In genomic region chr10:21533577-21534475, GRCh38 we compare ENCODE assay signal across 1 cellular context.
TF ChIP-seq lines count a peak whose summit lies in the region.

Gene MLLT10, plus strand, starts transcription at chr10:21534232. Its CDS starts 413 bp downstream, at chr10:21534645.

TF ChIP-seq in HepG2, 621 proteins besides CTCF, POLR2A, EP300 and RAD21 (continued from another document and continues in another):
- TF ChIP-seq ZNF674 (CRISPR knock-in tag; IDR thresholded peaks at IDR 0.05; ENCODE audit: low read depth) (peak; percentile 82; the same call in 1 of the 2 replicates), ZNF264 (CRISPR knock-in tag; IDR thresholded peaks at IDR 0.05) (peak; percentile 76), CBFB (CRISPR knock-in tag; IDR thresholded peaks at IDR 0.05) (peak; percentile 35), MZF1 (CRISPR knock-in tag; IDR thresholded peaks at IDR 0.05; ENCODE audit: borderline replicate concordance) (no peak), KDM6A (CRISPR knock-in tag; IDR thresholded peaks at IDR 0.05; ENCODE audit: low read depth) (no peak), ZNF704 (CRISPR knock-in tag; IDR thresholded peaks at IDR 0.05; ENCODE audit: borderline replicate concordance) (no peak), MED13 (CRISPR knock-in tag; IDR thresholded peaks at IDR 0.05) (peak; percentile 78), ZNF773 (CRISPR knock-in tag; IDR thresholded peaks at IDR 0.05; ENCODE audit: borderline replicate concordance) (0 out of 2 replicates have a peak, but pooled peaks have one; percentile 39), ZBTB7B (CRISPR knock-in tag; IDR thresholded peaks at IDR 0.05) (peak; percentile 67), ZNF142 (CRISPR knock-in tag; IDR thresholded peaks at IDR 0.05) (peak; percentile 64), ZNF772 (CRISPR knock-in tag; IDR thresholded peaks at IDR 0.05) (peak; percentile 77; the same call in 1 of the 2 replicates), ZNF619 (CRISPR knock-in tag; IDR thresholded peaks at IDR 0.05) (no peak), PHF21A (CRISPR knock-in tag; IDR thresholded peaks at IDR 0.05) (peak; percentile 91), MIER2 (CRISPR knock-in tag; IDR thresholded peaks at IDR 0.05) (peak; percentile 35; the same call in 1 of the 2 replicates), ZNF44 (CRISPR knock-in tag; IDR thresholded peaks at IDR 0.05) (0 out of 2 replicates have a peak, but pooled peaks have one; percentile 36), ZNF20 (CRISPR knock-in tag; IDR thresholded peaks at IDR 0.05) (no peak), MLXIP (CRISPR knock-in tag; IDR thresholded peaks at IDR 0.05; ENCODE audit: borderline replicate concordance) (peak; percentile 70; the same call in 1 of the 2 replicates), JDP2 (CRISPR knock-in tag; IDR thresholded peaks at IDR 0.05; ENCODE audit: borderline replicate concordance) (no peak; the same call in 1 of the 2 replicates), MAF1 (CRISPR knock-in tag; IDR thresholded peaks at IDR 0.05; ENCODE audit: borderline replicate concordance) (0 out of 2 replicates have a peak, but pooled peaks have one; percentile 55), NCOA5 (CRISPR knock-in tag; IDR thresholded peaks at IDR 0.05) (no peak), RXRA (CRISPR knock-in tag; IDR thresholded peaks at IDR 0.05) (peak; percentile 88), SMAD1 (CRISPR knock-in tag; IDR thresholded peaks at IDR 0.05; ENCODE audit: borderline replicate concordance, low read depth) (no peak), HNRNPK (IDR thresholded peaks at IDR 0.05; ENCODE audit: low read depth, low read length, poor library complexity, severe bottlenecking) (peak; percentile 34), PAWR (CRISPR knock-in tag; IDR thresholded peaks at IDR 0.05; ENCODE audit: borderline replicate concordance) (no peak), ATF3 (CRISPR knock-in tag; IDR thresholded peaks at IDR 0.05) (no peak), ZFP82 (CRISPR knock-in tag; IDR thresholded peaks at IDR 0.05; ENCODE audit: borderline replicate concordance) (no peak; the same call in 1 of the 2 replicates), ZNF562 (CRISPR knock-in tag; IDR thresholded peaks at IDR 0.05; ENCODE audit: borderline replicate concordance) (no peak), DNMT1 (CRISPR knock-in tag; IDR thresholded peaks at IDR 0.05) (no peak; the same call in 1 of the 2 replicates), NFKBIZ (CRISPR knock-in tag; IDR thresholded peaks at IDR 0.05) (peak; percentile 72), JUND (CRISPR knock-in tag; IDR thresholded peaks at IDR 0.05) (no peak), EED (CRISPR knock-in tag; IDR thresholded peaks at IDR 0.05) (0 out of 2 replicates have a peak, but pooled peaks have one; percentile 73), ZNF326 (CRISPR knock-in tag; IDR thresholded peaks at IDR 0.05; ENCODE audit: borderline replicate concordance) (no peak), ERF (CRISPR knock-in tag; IDR thresholded peaks at IDR 0.05) (peak; percentile 67; the same call in 1 of the 2 replicates), KLF6 (CRISPR knock-in tag; IDR thresholded peaks at IDR 0.05) (peak; percentile 78; the same call in 1 of the 2 replicates), KLF13 (CRISPR knock-in tag; IDR thresholded peaks at IDR 0.05) (no peak), RORA (CRISPR knock-in tag; IDR thresholded peaks at IDR 0.05) (no peak), ZNF777 (CRISPR knock-in tag; IDR thresholded peaks at IDR 0.05) (peak; percentile 66), ASH2L (IDR thresholded peaks at IDR 0.05; ENCODE audit: insufficient read length, low read depth, low read length) (peak; percentile 97), ARHGAP35 (CRISPR knock-in tag; IDR thresholded peaks at IDR 0.05; ENCODE audit: borderline replicate concordance) (peak; percentile 73; the same call in 1 of the 2 replicates), ZNF124 (CRISPR knock-in tag; IDR thresholded peaks at IDR 0.05) (no peak; the same call in 1 of the 2 replicates), TARDBP (CRISPR knock-in tag; IDR thresholded peaks at IDR 0.05) (peak; percentile 76; the same call in 1 of the 2 replicates), JUN (CRISPR knock-in tag; IDR thresholded peaks at IDR 0.05) (no peak; the same call in 1 of the 2 replicates), SALL2 (CRISPR knock-in tag; IDR thresholded peaks at IDR 0.05) (peak; percentile 96), ZNF841 (CRISPR knock-in tag; IDR thresholded peaks at IDR 0.05; ENCODE audit: borderline replicate concordance) (no peak), ZNF607 (CRISPR knock-in tag; IDR thresholded peaks at IDR 0.05; ENCODE audit: borderline replicate concordance) (no peak; the same call in 1 of the 2 replicates), ZNF34 (CRISPR knock-in tag; IDR thresholded peaks at IDR 0.05; ENCODE audit: borderline replicate concordance) (peak; percentile 72; the same call in 1 of the 2 replicates)
- TF ChIP-seq, protein P1, sequence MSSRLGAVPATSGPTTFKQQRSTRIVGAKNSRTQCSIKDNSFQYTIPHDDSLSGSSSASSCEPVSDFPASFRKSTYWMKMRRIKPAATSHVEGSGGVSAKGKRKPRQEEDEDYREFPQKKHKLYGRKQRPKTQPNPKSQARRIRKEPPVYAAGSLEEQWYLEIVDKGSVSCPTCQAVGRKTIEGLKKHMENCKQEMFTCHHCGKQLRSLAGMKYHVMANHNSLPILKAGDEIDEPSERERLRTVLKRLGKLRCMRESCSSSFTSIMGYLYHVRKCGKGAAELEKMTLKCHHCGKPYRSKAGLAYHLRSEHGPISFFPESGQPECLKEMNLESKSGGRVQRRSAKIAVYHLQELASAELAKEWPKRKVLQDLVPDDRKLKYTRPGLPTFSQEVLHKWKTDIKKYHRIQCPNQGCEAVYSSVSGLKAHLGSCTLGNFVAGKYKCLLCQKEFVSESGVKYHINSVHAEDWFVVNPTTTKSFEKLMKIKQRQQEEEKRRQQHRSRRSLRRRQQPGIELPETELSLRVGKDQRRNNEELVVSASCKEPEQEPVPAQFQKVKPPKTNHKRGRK (CRISPR knock-in tag; IDR thresholded peaks at IDR 0.05): no peak
- TF ChIP-seq, protein P2, sequence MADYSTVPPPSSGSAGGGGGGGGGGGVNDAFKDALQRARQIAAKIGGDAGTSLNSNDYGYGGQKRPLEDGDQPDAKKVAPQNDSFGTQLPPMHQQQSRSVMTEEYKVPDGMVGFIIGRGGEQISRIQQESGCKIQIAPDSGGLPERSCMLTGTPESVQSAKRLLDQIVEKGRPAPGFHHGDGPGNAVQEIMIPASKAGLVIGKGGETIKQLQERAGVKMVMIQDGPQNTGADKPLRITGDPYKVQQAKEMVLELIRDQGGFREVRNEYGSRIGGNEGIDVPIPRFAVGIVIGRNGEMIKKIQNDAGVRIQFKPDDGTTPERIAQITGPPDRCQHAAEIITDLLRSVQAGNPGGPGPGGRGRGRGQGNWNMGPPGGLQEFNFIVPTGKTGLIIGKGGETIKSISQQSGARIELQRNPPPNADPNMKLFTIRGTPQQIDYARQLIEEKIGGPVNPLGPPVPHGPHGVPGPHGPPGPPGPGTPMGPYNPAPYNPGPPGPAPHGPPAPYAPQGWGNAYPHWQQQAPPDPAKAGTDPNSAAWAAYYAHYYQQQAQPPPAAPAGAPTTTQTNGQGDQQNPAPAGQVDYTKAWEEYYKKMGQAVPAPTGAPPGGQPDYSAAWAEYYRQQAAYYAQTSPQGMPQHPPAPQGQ (CRISPR knock-in tag; IDR thresholded peaks at IDR 0.05; ENCODE audit: borderline replicate concordance): no peak
- TF ChIP-seq, protein P3, sequence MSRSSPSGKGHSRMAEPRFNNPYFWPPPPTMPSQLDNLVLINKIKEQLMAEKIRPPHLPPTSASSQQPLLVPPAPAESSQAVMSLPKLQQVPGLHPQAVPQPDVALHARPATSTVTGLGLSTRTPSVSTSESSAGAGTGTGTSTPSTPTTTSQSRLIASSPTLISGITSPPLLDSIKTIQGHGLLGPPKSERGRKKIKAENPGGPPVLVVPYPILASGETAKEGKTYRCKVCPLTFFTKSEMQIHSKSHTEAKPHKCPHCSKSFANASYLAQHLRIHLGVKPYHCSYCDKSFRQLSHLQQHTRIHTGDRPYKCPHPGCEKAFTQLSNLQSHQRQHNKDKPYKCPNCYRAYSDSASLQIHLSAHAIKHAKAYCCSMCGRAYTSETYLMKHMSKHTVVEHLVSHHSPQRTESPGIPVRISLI (CRISPR knock-in tag; IDR thresholded peaks at IDR 0.05; ENCODE audit: borderline replicate concordance): peak; percentile 28; the same call in 1 of the 2 replicates
- TF ChIP-seq, protein P4, sequence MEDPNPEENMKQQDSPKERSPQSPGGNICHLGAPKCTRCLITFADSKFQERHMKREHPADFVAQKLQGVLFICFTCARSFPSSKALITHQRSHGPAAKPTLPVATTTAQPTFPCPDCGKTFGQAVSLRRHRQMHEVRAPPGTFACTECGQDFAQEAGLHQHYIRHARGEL (CRISPR knock-in tag; IDR thresholded peaks at IDR 0.05): no peak
- TF ChIP-seq, protein P5, sequence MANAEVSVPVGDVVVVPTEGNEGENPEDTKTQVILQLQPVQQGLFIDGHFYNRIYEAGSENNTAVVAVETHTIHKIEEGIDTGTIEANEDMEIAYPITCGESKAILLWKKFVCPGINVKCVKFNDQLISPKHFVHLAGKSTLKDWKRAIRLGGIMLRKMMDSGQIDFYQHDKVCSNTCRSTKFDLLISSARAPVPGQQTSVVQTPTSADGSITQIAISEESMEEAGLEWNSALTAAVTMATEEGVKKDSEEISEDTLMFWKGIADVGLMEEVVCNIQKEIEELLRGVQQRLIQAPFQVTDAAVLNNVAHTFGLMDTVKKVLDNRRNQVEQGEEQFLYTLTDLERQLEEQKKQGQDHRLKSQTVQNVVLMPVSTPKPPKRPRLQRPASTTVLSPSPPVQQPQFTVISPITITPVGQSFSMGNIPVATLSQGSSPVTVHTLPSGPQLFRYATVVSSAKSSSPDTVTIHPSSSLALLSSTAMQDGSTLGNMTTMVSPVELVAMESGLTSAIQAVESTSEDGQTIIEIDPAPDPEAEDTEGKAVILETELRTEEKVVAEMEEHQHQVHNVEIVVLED (CRISPR knock-in tag; IDR thresholded peaks at IDR 0.05; ENCODE audit: borderline replicate concordance): peak; percentile 93
